Comparison of ENCODE assay signal across 11 cellular contexts in genomic region chr2:63055510-63056308, GRCh38. TPM values are rescaled to one million over a fixed set of nuclear protein-coding genes. Genes with fewer than 3 reads are reported as not detected.
DNase-seq lines count a peak whose midpoint lies in the region; ATAC-seq and TF ChIP-seq lines count a peak whose summit lies in the region.
"Had no signal": no experiment of that assay in that cellular context is flagged by ENCODE, and none has a peak within 500 bp of the region (broad histone marks: within the 10 kb centered on the region; RNA-seq: fewer than 3 reads in every experiment).

No MANE protein-coding gene starts in this region.

- no peak overlapping the region for H3K9ac ChIP-seq in HUES48 (ENCODE audit: low read depth, low read length)
- no peak overlapping the region for H3K9ac ChIP-seq in neural progenitor cell

- H3K9me3 ChIP-seq in HUES48 (ENCODE audit: control insufficient read depth, insufficient read depth, low read length) (no peaks in the 10 kb centered on the region), neural progenitor cell (ENCODE audit: low read depth) (no peaks in the 10 kb centered on the region)

- no peak overlapping the region for H2AFZ ChIP-seq in neural progenitor cell (replicated peaks)

- DNase-seq in AG10803 (ENCODE audit: low read depth) (no peak), neural progenitor cell (ENCODE audit: low spot score) (peak; percentile 67), T-helper 9 cell (no peak), HCEC 1CT (no peak), COLO829 (ENCODE audit: low spot score) (no peak)
- no peak for DNase-seq in effector memory CD8-positive, alpha-beta T cell
- DNase-seq: DND-41; stimulated activated naive CD4-positive, alpha-beta T cell treated with Interleukin-2 at 50 U/mL for 16 hours had no signal

- peaks cover 99% of the 10 kb centered on the region for H3K27me3 ChIP-seq in HUES48 (ENCODE audit: control insufficient read depth, insufficient read depth, low read length)
- peaks cover 90% of the 10 kb centered on the region for H3K27me3 ChIP-seq in neural progenitor cell

- H3K9me3 Mint-ChIP-seq in effector memory CD8-positive, alpha-beta T cell: no peaks in the 10 kb centered on the region
- H3K9me3 Mint-ChIP-seq in neural progenitor cell: peaks cover 36% of the 10 kb centered on the region

- H3K27me3 Mint-ChIP-seq in effector memory CD8-positive, alpha-beta T cell: peaks cover 86 to 89% of the 10 kb centered on the region in 2 donors
- peaks cover 63% of the 10 kb centered on the region for H3K27me3 Mint-ChIP-seq in neural progenitor cell (ENCODE audit: insufficient read depth, low read depth)

- peaks cover 41 to 43% of the 10 kb centered on the region in 2 donors for H3K4me1 Mint-ChIP-seq in effector memory CD8-positive, alpha-beta T cell (ENCODE audit: low read depth in 2 of 2)
- H3K4me1 Mint-ChIP-seq in neural progenitor cell: peaks cover 49% of the 10 kb centered on the region

- H3K27ac ChIP-seq in HUES48 (ENCODE audit: low read depth, low read length) (no peak overlapping the region), neural progenitor cell (no peak overlapping the region)
- H3K27ac ChIP-seq: HL-60 had no signal

- H3F3A ChIP-seq in neural progenitor cell (ENCODE audit: low read depth): peaks cover 65% of the 10 kb centered on the region

- TF ChIP-seq CTCF in AG10803 (conservative IDR thresholded peaks at IDR 0.05; ENCODE audit: low read length) (no peak), neural progenitor cell (IDR thresholded peaks at IDR 0.05) (no peak)

- H3K36me3 ChIP-seq in HUES48 (ENCODE audit: control insufficient read depth, insufficient read depth, low read length) (no peaks in the 10 kb centered on the region), neural progenitor cell (no peaks in the 10 kb centered on the region)

- ATAC-seq in effector memory CD8-positive, alpha-beta T cell (replicated peaks): no peak
- ATAC-seq in GM18868 (IDR thresholded peaks at IDR 0.05; ENCODE audit: unreplicated experiment): no peak

- H3K4me3 ChIP-seq in AG10803 (ENCODE audit: low read length) (peak overlapping the region; percentile 36), HUES48 (ENCODE audit: low read depth, low read length) (peak overlapping the region; percentile 51), neural progenitor cell (peak overlapping the region; percentile 93)

- peaks cover 12% of the 10 kb centered on the region for H3K36me3 Mint-ChIP-seq in effector memory CD8-positive, alpha-beta T cell (ENCODE audit: insufficient read depth)
- H3K36me3 Mint-ChIP-seq in neural progenitor cell: peaks cover 66% of the 10 kb centered on the region

- H3K79me2 ChIP-seq in neural progenitor cell (ENCODE audit: low read depth): peaks cover 71% of the 10 kb centered on the region

- H4K20me1 ChIP-seq in neural progenitor cell (ENCODE audit: low read depth): peaks cover 80% of the 10 kb centered on the region

- peak overlapping the region; percentile 94 for H3K4me2 ChIP-seq in neural progenitor cell

- H3K4me1 ChIP-seq in HUES48 (ENCODE audit: control insufficient read depth, insufficient read depth, low read length) (peaks cover 59% of the 10 kb centered on the region), neural progenitor cell (peaks cover 71% of the 10 kb centered on the region)

- H3K27ac Mint-ChIP-seq in effector memory CD8-positive, alpha-beta T cell: no peak overlapping the region
- H3K27ac Mint-ChIP-seq in neural progenitor cell: peak overlapping the region; percentile 80

- H3K4me3 Mint-ChIP-seq in effector memory CD8-positive, alpha-beta T cell: peak overlapping the region; percentile 45 to 48
- H3K4me3 Mint-ChIP-seq in neural progenitor cell: peak overlapping the region; percentile 98

RNA-seq across cellular contexts. Expression of gene OTX1, which starts 5.1 kb away (rescaled TPM):
- 7.9 and 23.3 TPM in 2 replicates for total RNA-seq in neural progenitor cell (ENCODE audit: low replicate concordance)

Comparison
In these comparisons a context has a peak if more than half of its experiments do, and no peak if none do; other contexts are left out.
1. H3K4me3 ChIP-seq: peak in every context shown above with its lines; median percentile 93 in neural progenitor cell; 51 in HUES48; 36 in AG10803.